Comparison of ENCODE assay signal across 1 cellular context in genomic region chr5:108748354-108749129, GRCh38.
TF ChIP-seq lines count a peak whose summit lies in the region.

No MANE protein-coding gene starts in this region.

TF ChIP-seq in GM23338, 12 proteins besides CTCF, POLR2A, EP300 and RAD21 (continued from another document):
- TF ChIP-seq ZNF462 (CRISPR knock-in tag; IDR thresholded peaks at IDR 0.05) = peak; percentile 34; the same call in 1 of the 2 replicates
- no peak for TF ChIP-seq NANOG (IDR thresholded peaks at IDR 0.05; ENCODE audit: borderline replicate concordance)
- peak; percentile 83 for TF ChIP-seq CREB1 (CRISPR knock-in tag; IDR thresholded peaks at IDR 0.05; ENCODE audit: low read depth)
- TF ChIP-seq ZNF331 (CRISPR knock-in tag; IDR thresholded peaks at IDR 0.05; ENCODE audit: low read depth) = no peak
- TF ChIP-seq ETS1 (IDR thresholded peaks at IDR 0.05) = no peak
- TF ChIP-seq JUNB (IDR thresholded peaks at IDR 0.05; ENCODE audit: unreplicated experiment) = no peak
TF ChIP-seq in GM23338: peak in this region for 3.
